Comparison of ENCODE assay signal across 10 cellular contexts in genomic region chr11:95296621-95297025, GRCh38.
DNase-seq lines count a peak whose midpoint lies in the region; ATAC-seq and TF ChIP-seq lines count a peak whose summit lies in the region.
"Had no signal": no experiment of that assay in that cellular context is flagged by ENCODE, and none has a peak within 500 bp of the region (broad histone marks: within the 10 kb centered on the region; RNA-seq: fewer than 3 reads in every experiment).

No MANE protein-coding gene starts in this region.

- H3K79me2 ChIP-seq in GM23338 (replicated peaks; ENCODE audit: insufficient read depth) = no peaks in the 10 kb centered on the region

- H2AFZ ChIP-seq in GM23338 = no peak overlapping the region; the same call in 1 of the 2 replicates

- no peaks in the 10 kb centered on the region for H3K36me3 ChIP-seq in GM23338 (ENCODE audit: insufficient read depth)

- TF ChIP-seq CTCF in GM23338 (conservative IDR thresholded peaks at IDR 0.05; ENCODE audit: low read depth in 2 of 2) = no peak

- H3F3A ChIP-seq in GM23338 (replicated peaks; ENCODE audit: low read depth) = no peaks in the 10 kb centered on the region

- no peaks in the 10 kb centered on the region for H3K9me2 ChIP-seq in GM23338 (ENCODE audit: insufficient read depth)

- H3K4me3 Mint-ChIP-seq in GM23338 = no peak overlapping the region
- H3K4me3 Mint-ChIP-seq: dendritic cell treated with granulocyte-macrophage colony-stimulating factor and Interleukin-4, amounts not matched to agents 40 ng/mL and 50 ng/mL, for 4 days; T-helper 1 cell treated with Interleukin-12 subunit alpha and Interleukin-12 subunit beta and Interleukin-4 antibody, amounts not matched to agents 30 μg/mL and 1 μg/mL, for 36 hours had no signal

- no peak overlapping the region for H3K27ac Mint-ChIP-seq in GM23338
- H3K27ac Mint-ChIP-seq: dendritic cell treated with granulocyte-macrophage colony-stimulating factor and Interleukin-4, amounts not matched to agents 40 ng/mL and 50 ng/mL, for 4 days; T-helper 1 cell treated with Interleukin-12 subunit alpha and Interleukin-12 subunit beta and Interleukin-4 antibody, amounts not matched to agents 30 μg/mL and 1 μg/mL, for 36 hours had no signal

- H3K9me3 Mint-ChIP-seq in GM23338 = no peaks in the 10 kb centered on the region
- H3K9me3 Mint-ChIP-seq: dendritic cell treated with granulocyte-macrophage colony-stimulating factor and Interleukin-4, amounts not matched to agents 40 ng/mL and 50 ng/mL, for 4 days; T-helper 1 cell treated with Interleukin-12 subunit alpha and Interleukin-12 subunit beta and Interleukin-4 antibody, amounts not matched to agents 30 μg/mL and 1 μg/mL, for 36 hours had no signal

- H3K27me3 Mint-ChIP-seq in GM23338 (ENCODE audit: insufficient read depth, low read depth, poor library complexity) = peaks cover 12% of the 10 kb centered on the region

- no peaks in the 10 kb centered on the region for H3K27me3 ChIP-seq in GM23338 (ENCODE audit: insufficient read depth)

- no peak overlapping the region for H3K27ac ChIP-seq in GM23338 (ENCODE audit: low read depth)

- peaks cover 63% of the 10 kb centered on the region for H3K4me1 ChIP-seq in GM23338 (ENCODE audit: insufficient read depth)

- DNase-seq in germinal center (ENCODE audit: low spot score) (peak; percentile 36), COR-L47 (lab: John Stamatoyannopoulos, UW) (no peak), GM23338 (ENCODE audit: low spot score) (no peak), HCEC 1CT (no peak)
- no peak for DNase-seq in central memory CD4-positive, alpha-beta T cell

- peaks cover 62% of the 10 kb centered on the region for H3K4me1 Mint-ChIP-seq in GM23338

- no peaks in the 10 kb centered on the region for H3K36me3 Mint-ChIP-seq in GM23338 (ENCODE audit: low read depth)

- peak; percentile 93 for ATAC-seq in GM18498 (IDR thresholded peaks at IDR 0.05; ENCODE audit: unreplicated experiment)
- ATAC-seq in GM21529 (IDR thresholded peaks at IDR 0.05; ENCODE audit: unreplicated experiment) = peak; percentile 96
- peak; percentile 67 for ATAC-seq in HG03558 (IDR thresholded peaks at IDR 0.05; ENCODE audit: extremely low read depth, unreplicated experiment)
- ATAC-seq in GM23338 = no peak

- H4K20me1 ChIP-seq in GM23338 (replicated peaks; ENCODE audit: insufficient read depth) = no peaks in the 10 kb centered on the region

- H3K4me3 ChIP-seq in GM23338 = no peak overlapping the region

- H3K4me2 ChIP-seq in GM23338 = no peak overlapping the region

TF ChIP-seq in GM23338, 12 proteins besides CTCF, POLR2A, EP300 and RAD21 (continues in another document):
- TF ChIP-seq JUNB (IDR thresholded peaks at IDR 0.05; ENCODE audit: unreplicated experiment) (no peak), NANOG (IDR thresholded peaks at IDR 0.05; ENCODE audit: borderline replicate concordance) (no peak), POLR2AphosphoS5 (IDR thresholded peaks at IDR 0.05; ENCODE audit: low read depth) (no peak), ZNF114 (CRISPR knock-in tag; IDR thresholded peaks at IDR 0.05) (no peak), EZH2phosphoT487 (IDR thresholded peaks at IDR 0.05; ENCODE audit: unreplicated experiment) (no peak), ZNF331 (CRISPR knock-in tag; IDR thresholded peaks at IDR 0.05; ENCODE audit: low read depth) (no peak), CREB1 (CRISPR knock-in tag; IDR thresholded peaks at IDR 0.05; ENCODE audit: low read depth) (no peak), EZH2 (IDR thresholded peaks at IDR 0.05; ENCODE audit: low read depth, unreplicated experiment) (no peak), REST (IDR thresholded peaks at IDR 0.05; ENCODE audit: unreplicated experiment) (no peak), ZNF462 (CRISPR knock-in tag; IDR thresholded peaks at IDR 0.05) (no peak), STAT1 (IDR thresholded peaks at IDR 0.05; ENCODE audit: unreplicated experiment) (no peak)
